ENCODE assay signal across 8 cellular contexts in the genomic region with DNA sequence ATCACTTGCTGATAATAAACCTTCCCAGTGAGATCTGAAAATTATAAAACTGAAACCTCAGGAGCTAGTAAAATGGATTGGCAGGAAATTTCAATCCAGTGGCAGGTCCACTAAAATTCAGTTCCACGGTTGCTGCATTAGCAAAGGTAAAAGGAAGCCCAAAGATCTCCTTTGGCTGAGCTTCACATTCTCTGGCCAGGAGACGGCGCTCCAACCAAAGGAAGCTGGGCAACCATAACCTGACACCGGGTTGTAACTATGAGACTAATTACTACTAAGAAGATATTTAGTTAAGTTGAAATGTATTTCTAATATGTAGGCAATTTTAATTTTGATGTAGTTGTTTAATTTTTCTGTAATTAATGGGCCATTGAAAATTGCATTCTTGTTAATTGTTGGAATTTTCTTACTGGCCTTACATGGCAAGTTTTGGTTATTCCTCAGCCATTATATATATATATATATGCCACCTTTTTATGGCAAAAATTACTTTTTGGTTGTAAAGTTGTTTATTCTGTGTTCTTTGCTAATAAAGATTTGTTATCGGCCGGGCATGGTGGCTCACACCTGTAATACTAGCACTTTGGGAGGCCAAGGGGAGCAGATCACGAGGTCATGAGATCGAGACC. TPM values are rescaled to one million over a fixed set of nuclear protein-coding genes. Genes with fewer than 3 reads are reported as not detected.
DNase-seq lines count a peak whose midpoint lies in the region; ATAC-seq and TF ChIP-seq lines count a peak whose summit lies in the region.

No MANE protein-coding gene starts in this region.

- H3K27ac ChIP-seq in OCI-LY7 (ENCODE audit: low read depth, low read length, poor library complexity, severe bottlenecking) = no peak overlapping the region

- H3K36me3 Mint-ChIP-seq in activated naive CD8-positive, alpha-beta T cell treated with anti-CD3 and anti-CD28 coated beads for 36 hours = peaks cover 4% of the 10 kb centered on the region
- no peaks in the 10 kb centered on the region for H3K36me3 Mint-ChIP-seq in stimulated activated naive B cell treated with anti-CD40 and anti-IgM and Interleukin-4, amounts not matched to agents 10 μg/mL and 1 μg/mL and 100 μg/mL, for 72 hours

- H3K4me3 ChIP-seq in OCI-LY7 (ENCODE audit: low read depth, low read length, poor library complexity, severe bottlenecking) = no peak overlapping the region

- POLR2A ChIA-PET in OCI-LY7 (lab: Charles Lee) = interaction anchor here (0.6 kb wide), 1 partner anchor 215 kb away, joined by 4 read pairs; no protein-coding TSS in a partner anchor

- H3K9me2 ChIP-seq in OCI-LY7 (ENCODE audit: insufficient read depth, low read length) = no peaks in the 10 kb centered on the region

- intact Hi-C loops in OCI-LY7 (cut with micrococcal nuclease; ENCODE audit: unreplicated experiment) = loop anchor here (2.0 to 5.0 kb wide), 2 partner anchors 76 to 255 kb away; no protein-coding TSS in a partner anchor

- peaks cover 3% of the 10 kb centered on the region for H3K27me3 Mint-ChIP-seq in activated naive CD8-positive, alpha-beta T cell treated with anti-CD3 and anti-CD28 coated beads for 36 hours
- peaks cover 26% of the 10 kb centered on the region in 2 donors for H3K27me3 Mint-ChIP-seq in stimulated activated naive B cell treated with anti-CD40 and anti-IgM and Interleukin-4, amounts not matched to agents 10 μg/mL and 1 μg/mL and 100 μg/mL, for 72 hours

- no TSS peak for BruUV-seq in OCI-LY7 (replicated peaks; lab: Mats Ljungman, UMichigan)

- H3K4me3 Mint-ChIP-seq in activated naive CD8-positive, alpha-beta T cell treated with anti-CD3 and anti-CD28 coated beads for 36 hours = no peak overlapping the region
- no peak overlapping the region for H3K4me3 Mint-ChIP-seq in stimulated activated naive B cell treated with anti-CD40 and anti-IgM and Interleukin-4, amounts not matched to agents 10 μg/mL and 1 μg/mL and 100 μg/mL, for 72 hours

- H3K4me1 Mint-ChIP-seq in activated naive CD8-positive, alpha-beta T cell treated with anti-CD3 and anti-CD28 coated beads for 36 hours = peaks cover 23% of the 10 kb centered on the region
- peaks cover 0 to 6% of the 10 kb centered on the region in 2 donors for H3K4me1 Mint-ChIP-seq in stimulated activated naive B cell treated with anti-CD40 and anti-IgM and Interleukin-4, amounts not matched to agents 10 μg/mL and 1 μg/mL and 100 μg/mL, for 72 hours

- no peaks in the 10 kb centered on the region for H3K9me3 Mint-ChIP-seq in activated naive CD8-positive, alpha-beta T cell treated with anti-CD3 and anti-CD28 coated beads for 36 hours
- H3K9me3 Mint-ChIP-seq in stimulated activated naive B cell treated with anti-CD40 and anti-IgM and Interleukin-4, amounts not matched to agents 10 μg/mL and 1 μg/mL and 100 μg/mL, for 72 hours = no peaks in the 10 kb centered on the region

- no peaks in the 10 kb centered on the region for H3K9me3 ChIP-seq in OCI-LY7 (ENCODE audit: low read length)

- no peaks in the 10 kb centered on the region for H3K79me2 ChIP-seq in OCI-LY7 (ENCODE audit: insufficient read depth, low read depth, low read length)

- ATAC-seq in stimulated activated naive B cell treated with anti-CD40 and anti-IgM and Interleukin-4, amounts not matched to agents 10 μg/mL and 1 μg/mL and 100 μg/mL, for 72 hours (replicated peaks) = peak in 1 of 2 donors; percentile 61
- ATAC-seq in GM18498 (IDR thresholded peaks at IDR 0.05; ENCODE audit: unreplicated experiment) = no peak
- no peak for ATAC-seq in GM21390 (IDR thresholded peaks at IDR 0.05; ENCODE audit: unreplicated experiment)

- H2AFZ ChIP-seq in OCI-LY7 (ENCODE audit: low read length) = no peak overlapping the region

- H3K4me1 ChIP-seq in OCI-LY7 (ENCODE audit: insufficient read depth, low read length, poor library complexity, severe bottlenecking) = no peaks in the 10 kb centered on the region

- H4K20me1 ChIP-seq in OCI-LY7 (ENCODE audit: insufficient read depth, low read length) = no peaks in the 10 kb centered on the region

- H3K4me2 ChIP-seq in OCI-LY7 (ENCODE audit: low read length) = no peak overlapping the region

- peak; percentile 76 for TF ChIP-seq CTCF in OCI-LY7 (conservative IDR thresholded peaks at IDR 0.05; ENCODE audit: low read length)

- peak overlapping the region; percentile 11 for H3K27ac Mint-ChIP-seq in activated naive CD8-positive, alpha-beta T cell treated with anti-CD3 and anti-CD28 coated beads for 36 hours
- no peak overlapping the region for H3K27ac Mint-ChIP-seq in stimulated activated naive B cell treated with anti-CD40 and anti-IgM and Interleukin-4, amounts not matched to agents 10 μg/mL and 1 μg/mL and 100 μg/mL, for 72 hours

- CTCF ChIA-PET in OCI-LY7 (lab: Charles Lee; ENCODE audit: unreplicated experiment) = no interaction called here

- H3K36me3 ChIP-seq in OCI-LY7 (ENCODE audit: insufficient read depth, low read length) = no peaks in the 10 kb centered on the region

- DNase-seq in Ammon's horn (ENCODE audit: low spot score) = peak; percentile 33
- DNase-seq in GM19238 (ENCODE audit: insufficient read length, low spot score) = peak; percentile 16
- DNase-seq in OCI-LY7 (ENCODE audit: low spot score) = peak; percentile 20
- peak; percentile 49 for DNase-seq in activated naive CD8-positive, alpha-beta T cell treated with anti-CD3 and anti-CD28 coated beads for 36 hours
- peak; percentile 44 for DNase-seq in kidney tubule cell (ENCODE audit: low spot score)
- DNase-seq in stimulated activated naive B cell treated with anti-CD40 and anti-IgM and Interleukin-4, amounts not matched to agents 10 μg/mL and 1 μg/mL and 100 μg/mL, for 72 hours = peak; percentile 5

RNA-seq across cellular contexts. Expression of a gene that starts 17.0 kb away (rescaled TPM):
- not detected in 2 replicates for total RNA-seq in OCI-LY7 (2014; rRNA removed; shearing (Covaris generic))
- total RNA-seq in OCI-LY7 (2022) = not detected in 2 replicates
- total RNA-seq in activated naive CD8-positive, alpha-beta T cell treated with anti-CD3 and anti-CD28 coated beads for 36 hours = not detected

RNA-seq across cellular contexts. Expression of a gene that starts 27.4 kb away (rescaled TPM):
- total RNA-seq in OCI-LY7 (2014; rRNA removed; shearing (Covaris generic)) = not detected in 2 replicates
- total RNA-seq in OCI-LY7 (2022) = not detected in 2 replicates
- not detected for total RNA-seq in activated naive CD8-positive, alpha-beta T cell treated with anti-CD3 and anti-CD28 coated beads for 36 hours
